ENCODE assay signal across 29 cellular contexts in genomic region chr22:19863571-19863970, GRCh38.
"Had no signal": no experiment of that assay in that cellular context is flagged by ENCODE, and none has a peak within 500 bp of the region (broad histone marks: within the 10 kb centered on the region; RNA-seq: fewer than 3 reads in every experiment).

No MANE protein-coding gene starts in this region.

- H3K4me1 Mint-ChIP-seq: activated CD4-positive, alpha-beta memory T cell treated with anti-CD3 and anti-CD28 coated beads, Interleukin-2, amount 10 ng/mL, durations not matched to agents 7 days and 5 days; activated naive CD8-positive, alpha-beta T cell treated with anti-CD3 and anti-CD28 coated beads for 36 hours had no signal

- H3K9me3 Mint-ChIP-seq: activated CD4-positive, alpha-beta memory T cell treated with anti-CD3 and anti-CD28 coated beads, Interleukin-2, amount 10 ng/mL, durations not matched to agents 7 days and 5 days; activated CD4-positive, alpha-beta T cell treated with anti-CD3 and anti-CD28 coated beads, Interleukin-2, amount 10 ng/mL, durations not matched to agents 7 days and 5 days; activated naive CD8-positive, alpha-beta T cell treated with anti-CD3 and anti-CD28 coated beads for 36 hours; activated naive CD8-positive, alpha-beta T cell treated with anti-CD3 and anti-CD28 coated beads, Interleukin-2, amount 50 U/mL, for 24 hours; activated T-cell treated with anti-CD3 and anti-CD28 coated beads, Interleukin-2, amount 50 U/mL, for 24 hours; activated T-cell treated with anti-CD3 and anti-CD28 coated beads, Interleukin-2, amount 50 U/mL, for 72 hours; effector memory CD8-positive, alpha-beta T cell; WTC11 had no signal

- H3K27ac ChIP-seq: adrenal gland, body of pancreas, epithelial cell of prostate, esophagus squamous epithelium, gastroesophageal sphincter, VCaP had no signal

- H3K36me3 ChIP-seq: adrenal gland, esophagus squamous epithelium, gastroesophageal sphincter had no signal

- H3K27me3 Mint-ChIP-seq: activated CD4-positive, alpha-beta memory T cell treated with anti-CD3 and anti-CD28 coated beads, Interleukin-2, amount 10 ng/mL, durations not matched to agents 7 days and 5 days; activated CD4-positive, alpha-beta T cell treated with anti-CD3 and anti-CD28 coated beads, Interleukin-2, amount 10 ng/mL, durations not matched to agents 7 days and 5 days; activated naive CD8-positive, alpha-beta T cell treated with anti-CD3 and anti-CD28 coated beads for 36 hours; activated naive CD8-positive, alpha-beta T cell treated with anti-CD3 and anti-CD28 coated beads, Interleukin-2, amount 50 U/mL, for 24 hours; activated T-cell treated with anti-CD3 and anti-CD28 coated beads, Interleukin-2, amount 50 U/mL, for 24 hours; effector memory CD8-positive, alpha-beta T cell had no signal

- H3K4me3 ChIP-seq: adrenal gland, body of pancreas, esophagus squamous epithelium, gastroesophageal sphincter had no signal

- H3K4me1 ChIP-seq: adrenal gland, gastroesophageal sphincter had no signal

- ATAC-seq: activated naive CD8-positive, alpha-beta T cell treated with anti-CD3 and anti-CD28 coated beads, Interleukin-2, amount 50 U/mL, for 24 hours; activated T-cell treated with anti-CD3 and anti-CD28 coated beads, Interleukin-2, amount 50 U/mL, for 72 hours; body of pancreas; effector memory CD8-positive, alpha-beta T cell; gastroesophageal sphincter; WTC11 had no signal

- H3K9me3 ChIP-seq: adrenal gland, body of pancreas, esophagus squamous epithelium, gastroesophageal sphincter had no signal

- H3K4me3 Mint-ChIP-seq: activated CD4-positive, alpha-beta memory T cell treated with anti-CD3 and anti-CD28 coated beads, Interleukin-2, amount 10 ng/mL, durations not matched to agents 7 days and 5 days; activated CD4-positive, alpha-beta T cell treated with anti-CD3 and anti-CD28 coated beads, Interleukin-2, amount 10 ng/mL, durations not matched to agents 7 days and 5 days; activated naive CD8-positive, alpha-beta T cell treated with anti-CD3 and anti-CD28 coated beads for 36 hours; activated naive CD8-positive, alpha-beta T cell treated with anti-CD3 and anti-CD28 coated beads, Interleukin-2, amount 50 U/mL, for 24 hours; activated T-cell treated with anti-CD3 and anti-CD28 coated beads, Interleukin-2, amount 50 U/mL, for 24 hours; activated T-cell treated with anti-CD3 and anti-CD28 coated beads, Interleukin-2, amount 50 U/mL, for 72 hours; effector memory CD8-positive, alpha-beta T cell; WTC11 had no signal

- DNase-seq: activated CD4-positive, alpha-beta memory T cell treated with anti-CD3 and anti-CD28 coated beads, Interleukin-2, amount 10 ng/mL, durations not matched to agents 7 days and 5 days; activated CD4-positive, alpha-beta T cell treated with anti-CD3 and anti-CD28 coated beads for 1 hour; activated CD4-positive, alpha-beta T cell treated with anti-CD3 and anti-CD28 coated beads for 4 hours; activated CD4-positive, alpha-beta T cell treated with anti-CD3 and anti-CD28 coated beads, Interleukin-2, amount 10 ng/mL, durations not matched to agents 7 days and 5 days; activated CD4-positive, alpha-beta T cell treated with anti-CD3 and anti-CD28 coated beads, Interleukin-2, amount 50 U/mL, for 4 hours; activated CD8-positive, alpha-beta memory T cell treated with anti-CD3 and anti-CD28 coated beads, Interleukin-2, amount 50 U/mL, for 48 hours; activated gamma-delta T cell; activated naive CD4-positive, alpha-beta T cell; activated naive CD4-positive, alpha-beta T cell treated with anti-CD3 and anti-CD28 coated beads, Interleukin-2, amount 50 U/mL, for 16 hours; activated naive CD8-positive, alpha-beta T cell treated with anti-CD3 and anti-CD28 coated beads for 36 hours; activated naive CD8-positive, alpha-beta T cell treated with anti-CD3 and anti-CD28 coated beads, Interleukin-2, amount 50 U/mL, for 24 hours; activated T-cell treated with anti-CD3 and anti-CD28 coated beads for 4 hours; activated T-cell treated with anti-CD3 and anti-CD28 coated beads, Interleukin-2, amount 50 U/mL, for 24 hours; activated T-cell treated with anti-CD3 and anti-CD28 coated beads, Interleukin-2, amount 50 U/mL, for 72 hours; amygdala; body of pancreas; caudate nucleus; cortex of kidney; dermis blood vessel endothelial cell; effector CD4-positive, alpha-beta T cell; effector memory CD8-positive, alpha-beta T cell; esophagus squamous epithelium; foreskin melanocyte; T-helper 2 cell had no signal

- H3K36me3 Mint-ChIP-seq: activated naive CD8-positive, alpha-beta T cell treated with anti-CD3 and anti-CD28 coated beads for 36 hours; WTC11 had no signal

- H3K27me3 ChIP-seq: adrenal gland, body of pancreas, esophagus squamous epithelium, gastroesophageal sphincter had no signal

- H3K27ac Mint-ChIP-seq: activated CD4-positive, alpha-beta memory T cell treated with anti-CD3 and anti-CD28 coated beads, Interleukin-2, amount 10 ng/mL, durations not matched to agents 7 days and 5 days; activated CD4-positive, alpha-beta T cell treated with anti-CD3 and anti-CD28 coated beads, Interleukin-2, amount 10 ng/mL, durations not matched to agents 7 days and 5 days; activated naive CD8-positive, alpha-beta T cell treated with anti-CD3 and anti-CD28 coated beads for 36 hours; activated naive CD8-positive, alpha-beta T cell treated with anti-CD3 and anti-CD28 coated beads, Interleukin-2, amount 50 U/mL, for 24 hours; activated T-cell treated with anti-CD3 and anti-CD28 coated beads, Interleukin-2, amount 50 U/mL, for 24 hours; activated T-cell treated with anti-CD3 and anti-CD28 coated beads, Interleukin-2, amount 50 U/mL, for 72 hours; WTC11 had no signal
